Comparison of ENCODE assay signal across 19 cellular contexts in genomic region chr7:12965767-12966166, GRCh38.
"Had no signal": no experiment of that assay in that cellular context is flagged by ENCODE, and none has a peak within 500 bp of the region (broad histone marks: within the 10 kb centered on the region; RNA-seq: fewer than 3 reads in every experiment).

No MANE protein-coding gene starts in this region.

- DNase-seq: activated CD4-positive, alpha-beta T cell treated with anti-CD3 and anti-CD28 coated beads, Interleukin-2, amount 10 ng/mL, durations not matched to agents 24 days and 14 days; activated CD4-positive, CD25-positive, alpha-beta regulatory T cell; activated CD8-positive, alpha-beta memory T cell treated with anti-CD3 and anti-CD28 coated beads, Interleukin-2, amount 50 U/mL, for 4 hours; activated CD8-positive, alpha-beta T cell treated with anti-CD3 and anti-CD28 coated beads, Interleukin-2, amount 10 ng/mL, durations not matched to agents 7 days and 5 days; activated effector memory CD4-positive, alpha-beta T cell treated with anti-CD3 and anti-CD28 coated beads, Interleukin-2, amount 50 U/mL, for 16 hours; activated T-cell treated with anti-CD3 and anti-CD28 coated beads, Interleukin-2, amount 50 U/mL, for 48 hours; adrenal gland; esophagus squamous epithelium; hippocampal formation; kidney; left ventricle myocardium superior; nephron progenitor cell; occipital lobe; psoas muscle; stimulated activated CD4-positive, alpha-beta T cell treated with anti-CD3 and anti-CD28 coated beads, Interleukin-1b, Interleukin-23, amount 100 ng/mL, for 48 hours; stimulated activated naive CD8-positive, alpha-beta T cell treated with anti-CD3 and anti-CD28 coated beads, Interleukin-15, amount 100 ng/mL, for 72 hours had no signal

- H3K4me3 Mint-ChIP-seq: activated CD4-positive, alpha-beta T cell treated with anti-CD3 and anti-CD28 coated beads, Interleukin-2, amount 10 ng/mL, durations not matched to agents 24 days and 14 days; activated CD8-positive, alpha-beta T cell treated with anti-CD3 and anti-CD28 coated beads, Interleukin-2, amount 10 ng/mL, durations not matched to agents 7 days and 5 days; activated naive CD4-positive, alpha-beta T cell treated with anti-CD3 and anti-CD28 coated beads, Interleukin-2, amount 50 U/mL, for 24 hours; central memory CD8-positive, alpha-beta T cell; nephron progenitor cell; stimulated activated naive CD8-positive, alpha-beta T cell treated with anti-CD3 and anti-CD28 coated beads, Interleukin-15, amount 100 ng/mL, for 72 hours had no signal

- H3K4me3 ChIP-seq: adrenal gland, coronary artery, esophagus squamous epithelium, psoas muscle had no signal

- H3K27me3 ChIP-seq: adrenal gland, esophagus squamous epithelium had no signal

- H3K36me3 Mint-ChIP-seq: activated naive CD4-positive, alpha-beta T cell treated with anti-CD3 and anti-CD28 coated beads, Interleukin-2, amount 50 U/mL, for 24 hours had no signal

- H3K27ac ChIP-seq: adrenal gland, coronary artery, esophagus squamous epithelium, psoas muscle had no signal

- H3K4me1 Mint-ChIP-seq: activated CD4-positive, alpha-beta T cell treated with anti-CD3 and anti-CD28 coated beads, Interleukin-2, amount 10 ng/mL, durations not matched to agents 24 days and 14 days; activated naive CD4-positive, alpha-beta T cell treated with anti-CD3 and anti-CD28 coated beads, Interleukin-2, amount 50 U/mL, for 24 hours; central memory CD8-positive, alpha-beta T cell; stimulated activated naive CD8-positive, alpha-beta T cell treated with anti-CD3 and anti-CD28 coated beads, Interleukin-15, amount 100 ng/mL, for 72 hours had no signal

- H3K27ac Mint-ChIP-seq: activated CD4-positive, alpha-beta T cell treated with anti-CD3 and anti-CD28 coated beads, Interleukin-2, amount 10 ng/mL, durations not matched to agents 24 days and 14 days; activated CD8-positive, alpha-beta T cell treated with anti-CD3 and anti-CD28 coated beads, Interleukin-2, amount 10 ng/mL, durations not matched to agents 7 days and 5 days; activated naive CD4-positive, alpha-beta T cell treated with anti-CD3 and anti-CD28 coated beads, Interleukin-2, amount 50 U/mL, for 24 hours; nephron progenitor cell; stimulated activated naive CD8-positive, alpha-beta T cell treated with anti-CD3 and anti-CD28 coated beads, Interleukin-15, amount 100 ng/mL, for 72 hours had no signal

- H3K9me3 ChIP-seq: adrenal gland, esophagus squamous epithelium, psoas muscle had no signal

- H3K4me1 ChIP-seq: adrenal gland, esophagus squamous epithelium, psoas muscle had no signal

- H3K36me3 ChIP-seq: adrenal gland, esophagus squamous epithelium had no signal

- FAIRE-seq: kidney had no signal

- H3K9me3 Mint-ChIP-seq: activated CD4-positive, alpha-beta T cell treated with anti-CD3 and anti-CD28 coated beads, Interleukin-2, amount 10 ng/mL, durations not matched to agents 24 days and 14 days; activated naive CD4-positive, alpha-beta T cell treated with anti-CD3 and anti-CD28 coated beads, Interleukin-2, amount 50 U/mL, for 24 hours; central memory CD8-positive, alpha-beta T cell; nephron progenitor cell; stimulated activated naive CD8-positive, alpha-beta T cell treated with anti-CD3 and anti-CD28 coated beads, Interleukin-15, amount 100 ng/mL, for 72 hours had no signal
